Comparison of ENCODE assay signal across 16 cellular contexts in the genomic region with DNA sequence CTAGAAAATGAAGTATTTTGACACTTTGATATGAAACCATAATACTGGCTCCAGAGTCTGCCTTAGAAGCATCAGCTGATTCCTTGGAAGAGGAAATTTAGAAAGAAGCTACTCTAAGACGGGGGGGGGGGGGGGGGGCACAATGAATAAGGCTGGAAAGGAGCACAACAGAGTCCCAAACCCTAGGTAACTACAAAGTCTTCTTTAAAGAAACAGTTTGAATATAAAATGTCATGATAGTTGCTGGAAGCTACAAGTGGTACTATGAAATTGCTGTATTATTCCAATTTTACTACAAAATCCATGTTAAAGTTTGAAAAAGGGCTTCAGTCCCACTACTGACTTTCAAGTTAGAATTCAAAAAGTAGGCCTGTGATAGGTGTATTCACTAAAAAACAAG. TPM values are rescaled to one million over a fixed set of nuclear protein-coding genes. Genes with fewer than 3 reads are reported as not detected.
DNase-seq lines count a peak whose midpoint lies in the region; ATAC-seq and TF ChIP-seq lines count a peak whose summit lies in the region.
"Had no signal": no experiment of that assay in that cellular context is flagged by ENCODE, and none has a peak within 500 bp of the region (broad histone marks: within the 10 kb centered on the region; RNA-seq: fewer than 3 reads in every experiment).

No MANE protein-coding gene starts in this region.

- H2AFZ ChIP-seq in KMS-11 (ENCODE audit: low read depth), result no peak overlapping the region
- H2AFZ ChIP-seq in SU-DHL-6 (ENCODE audit: low read depth, low read length, severe bottlenecking), result no peak overlapping the region

- H3K36me3 Mint-ChIP-seq in memory B cell, result peaks cover 3% of the 10 kb centered on the region

- ATAC-seq in memory B cell (ENCODE audit: low read depth) (no peak), GM21360 (IDR thresholded peaks at IDR 0.05; ENCODE audit: unreplicated experiment) (no peak)

- in situ Hi-C loops in ACHN (cut with HindIII; ENCODE audit: low pct_ligation_motif_present, low pct_unique_long_range_greater_than_20kb, low sequenced_read_pairs), result no loop called here

- H3K27ac ChIP-seq in KMS-11 (no peak overlapping the region; the same call in 1 of the 2 replicates), SU-DHL-6 (ENCODE audit: low read depth, low read length) (0 out of 2 replicates have a peak overlapping the region, but pooled peaks have one; percentile 2), skeletal muscle tissue (ENCODE audit: low read depth, low read length) (peak overlapping the region; percentile 23)
- H3K27ac ChIP-seq: RWPE1, SJSA1 had no signal

- H3K4me1 ChIP-seq in KMS-11 (ENCODE audit: low read depth, poor library complexity, severe bottlenecking), result peaks cover 82% of the 10 kb centered on the region
- peaks cover 10 to 16% (median 15%) of the 10 kb centered on the region in 3 donors for H3K4me1 ChIP-seq in skeletal muscle tissue (ENCODE audit: control insufficient read depth in 3 of 3, insufficient read depth in 3 of 3, low read length in 3 of 3)

- H3K4me2 ChIP-seq in KMS-11, result peak overlapping the region; percentile 41
- H3K4me2 ChIP-seq in SU-DHL-6 (ENCODE audit: low read depth, low read length, poor library complexity, severe bottlenecking), result no peak overlapping the region

- H3K9ac ChIP-seq in KMS-11 (no peak overlapping the region), SU-DHL-6 (ENCODE audit: low read length) (no peak overlapping the region), skeletal muscle tissue (ENCODE audit: low read depth in 1 of 3, low read length in 3 of 3) (no peak overlapping the region)

- no peaks in the 10 kb centered on the region for H3K36me3 ChIP-seq in KMS-11 (ENCODE audit: insufficient read depth)
- H3K36me3 ChIP-seq in SU-DHL-6 (ENCODE audit: low read length), result no peaks in the 10 kb centered on the region
- no peaks in the 10 kb centered on the region for H3K36me3 ChIP-seq in skeletal muscle tissue (ENCODE audit: control insufficient read depth in 3 of 3, insufficient read depth in 3 of 3, low read length in 3 of 3)

- H3K9me2 ChIP-seq in SU-DHL-6 (replicated peaks; ENCODE audit: insufficient read depth, low read length), result no peaks in the 10 kb centered on the region

- no peaks in the 10 kb centered on the region for H3K9me3 Mint-ChIP-seq in memory B cell

- H3K79me2 ChIP-seq in KMS-11 (ENCODE audit: insufficient read depth, low read depth) (peaks cover 76% of the 10 kb centered on the region), SU-DHL-6 (ENCODE audit: insufficient read depth, low read length) (peaks cover 100% of the 10 kb centered on the region)

- H3K27ac Mint-ChIP-seq in memory B cell, result peak overlapping the region; percentile 70

- H3K4me3 ChIP-seq in KMS-11 (IDR thresholded peaks at IDR 0.05; ENCODE audit: insufficient read depth, low read depth, low read length) (no peak overlapping the region), SU-DHL-6 (ENCODE audit: insufficient read depth, low read length, poor library complexity, severe bottlenecking) (no peak overlapping the region), skeletal muscle tissue (ENCODE audit: low read length in 3 of 3) (no peak overlapping the region)
- H3K4me3 ChIP-seq: SJSA1 had no signal

- H3K27me3 ChIP-seq in KMS-11 (ENCODE audit: insufficient read depth, low read depth) (no peaks in the 10 kb centered on the region), SU-DHL-6 (ENCODE audit: low read length) (no peaks in the 10 kb centered on the region), skeletal muscle tissue (ENCODE audit: control insufficient read depth in 3 of 3, insufficient read depth in 3 of 3, low read length in 3 of 3) (no peaks in the 10 kb centered on the region)
- H3K27me3 ChIP-seq: SJSA1 had no signal

- no peak for DNase-seq in memory B cell (ENCODE audit: low spot score in 2 of 2)
- no peak for DNase-seq in ACHN
- DNase-seq in ureter (ENCODE audit: low spot score), result no peak
- no peak for DNase-seq in UCSD-AML1 (lab: John Stamatoyannopoulos, UW; ENCODE audit: unreplicated experiment)
- DNase-seq: EL, H7, Kasumi-1, NCI-H1417 treated with DMSO at 0.1 percent for 48 hours, NCI-H524 treated with DMSO at 0.1 percent for 48 hours, OCI-M1 had no signal

- H3K9me3 ChIP-seq in SU-DHL-6 (ENCODE audit: insufficient read depth, low read length), result no peaks in the 10 kb centered on the region
- H3K9me3 ChIP-seq in skeletal muscle tissue (ENCODE audit: control insufficient read depth in 3 of 3, low read length in 3 of 3), result no peaks in the 10 kb centered on the region
- H3K9me3 ChIP-seq: SJSA1 had no signal

- TF ChIP-seq CTCF in KMS-11 (conservative IDR thresholded peaks at IDR 0.05; ENCODE audit: low read depth, low read length), result no peak
- no peak for TF ChIP-seq CTCF in SU-DHL-6 (IDR thresholded peaks at IDR 0.05; ENCODE audit: insufficient read depth, low read length, poor library complexity, severe bottlenecking)

- no peaks in the 10 kb centered on the region; the same call in none of the 2 replicates for H3F3A ChIP-seq in SU-DHL-6 (ENCODE audit: insufficient read depth)

- no peaks in the 10 kb centered on the region; the same call in none of the 2 replicates for H4K20me1 ChIP-seq in KMS-11 (ENCODE audit: insufficient read depth)
- H4K20me1 ChIP-seq in SU-DHL-6 (ENCODE audit: low read depth, low read length), result peaks cover 42% of the 10 kb centered on the region

- H3K27me3 Mint-ChIP-seq in memory B cell, result no peaks in the 10 kb centered on the region

- peaks cover 41% of the 10 kb centered on the region for H3K4me1 Mint-ChIP-seq in memory B cell

- H3K4me3 Mint-ChIP-seq in memory B cell, result no peak overlapping the region

RNA-seq across cellular contexts. Expression of gene CDK17, which starts 31.6 kb away (rescaled TPM):
- total RNA-seq in skeletal muscle tissue, result 42.8 TPM
- total RNA-seq in ureter, result 40.9 TPM
